In genomic region chr17:55301521-55302406, GRCh38 we compare ENCODE assay signal across 1 cellular context.
A peak's percentile ranks its signal among the peaks of the same experiment; 100 is the strongest.
TF ChIP-seq lines count a peak whose summit lies in the region.

No MANE protein-coding gene starts in this region.

TF ChIP-seq in HepG2, 621 proteins besides CTCF, POLR2A, EP300 and RAD21 (continued from another document and continues in another):
- TF ChIP-seq RERE (CRISPR knock-in tag; IDR thresholded peaks at IDR 0.05; ENCODE audit: low read depth) (peak; percentile 64; the same call in 1 of the 2 replicates), KLF9 (CRISPR knock-in tag; IDR thresholded peaks at IDR 0.05; ENCODE audit: low read depth) (peak; percentile 49; the same call in 1 of the 2 replicates), THAP9 (CRISPR knock-in tag; IDR thresholded peaks at IDR 0.05; ENCODE audit: borderline replicate concordance) (no peak), ZSCAN22 (CRISPR knock-in tag; IDR thresholded peaks at IDR 0.05) (no peak), HNRNPH1 (optimal IDR thresholded peaks at IDR 0.05; ENCODE audit: low read depth, low read length) (no peak), NFKB2 (CRISPR knock-in tag; IDR thresholded peaks at IDR 0.05; ENCODE audit: borderline replicate concordance) (no peak), ESRRA (CRISPR knock-in tag; IDR thresholded peaks at IDR 0.05; ENCODE audit: low read depth) (no peak), ZFP62 (CRISPR knock-in tag; IDR thresholded peaks at IDR 0.05) (no peak), KDM1A (CRISPR knock-in tag; IDR thresholded peaks at IDR 0.05) (0 out of 2 replicates have a peak, but pooled peaks have one; percentile 36), SKI (IDR thresholded peaks at IDR 0.05; ENCODE audit: partially characterized antibody) (peak; percentile 43), ZFP37 (CRISPR knock-in tag; IDR thresholded peaks at IDR 0.05; ENCODE audit: borderline replicate concordance) (no peak), TIGD3 (CRISPR knock-in tag; IDR thresholded peaks at IDR 0.05; ENCODE audit: borderline replicate concordance) (no peak), ZNF740 (CRISPR knock-in tag; IDR thresholded peaks at IDR 0.05) (no peak), DR1 (CRISPR knock-in tag; IDR thresholded peaks at IDR 0.05) (no peak), TCF12 (IDR thresholded peaks at IDR 0.05) (no peak), TCF12 (CRISPR knock-in tag; IDR thresholded peaks at IDR 0.05) (no peak), ZNF350 (CRISPR knock-in tag; IDR thresholded peaks at IDR 0.05; ENCODE audit: borderline replicate concordance, low read depth) (no peak), MAFF (IDR thresholded peaks at IDR 0.05; ENCODE audit: low read depth, low read length) (no peak), GPN1 (CRISPR knock-in tag; IDR thresholded peaks at IDR 0.05; ENCODE audit: borderline replicate concordance) (no peak), ZNF639 (CRISPR knock-in tag; conservative IDR thresholded peaks at IDR 0.05) (0 out of 2 replicates have a peak, but pooled peaks have one; percentile 56), ZNF367 (CRISPR knock-in tag; IDR thresholded peaks at IDR 0.05; ENCODE audit: borderline replicate concordance) (peak; percentile 67; the same call in 1 of the 2 replicates), HBP1 (CRISPR knock-in tag; IDR thresholded peaks at IDR 0.05; ENCODE audit: low read depth) (0 out of 2 replicates have a peak, but pooled peaks have one; percentile 65), ZMYM2 (CRISPR knock-in tag; IDR thresholded peaks at IDR 0.05) (peak; percentile 44; the same call in 1 of the 2 replicates), AGO1 (IDR thresholded peaks at IDR 0.05; ENCODE audit: low read depth, low read length, poor library complexity, severe bottlenecking) (no peak), HNF4A (CRISPR knock-in tag; IDR thresholded peaks at IDR 0.05) (peak; percentile 96), RARA (CRISPR knock-in tag; IDR thresholded peaks at IDR 0.05) (peak; percentile 77; the same call in 1 of the 2 replicates), TFE3 (CRISPR knock-in tag; IDR thresholded peaks at IDR 0.05) (peak; percentile 50; the same call in 1 of the 2 replicates), FOXO1 (CRISPR knock-in tag; IDR thresholded peaks at IDR 0.05) (peak; percentile 66; the same call in 1 of the 2 replicates), XRCC5 (optimal IDR thresholded peaks at IDR 0.05; ENCODE audit: low read length) (peak; percentile 59), RFX3 (CRISPR knock-in tag; IDR thresholded peaks at IDR 0.05) (no peak), KDM5A (IDR thresholded peaks at IDR 0.05; ENCODE audit: borderline replicate concordance, low read length) (no peak), ZNF383 (CRISPR knock-in tag; IDR thresholded peaks at IDR 0.05; ENCODE audit: borderline replicate concordance) (no peak), KLF16 (CRISPR knock-in tag; IDR thresholded peaks at IDR 0.05) (peak in 1 of 2 experiments; percentile 35; a peak in 1 of 4 replicates), TGIF2 (CRISPR knock-in tag; IDR thresholded peaks at IDR 0.05) (peak; percentile 73; the same call in 1 of the 2 replicates), MYC (CRISPR knock-in tag; IDR thresholded peaks at IDR 0.05; ENCODE audit: borderline replicate concordance) (no peak), CBFB (CRISPR knock-in tag; IDR thresholded peaks at IDR 0.05) (no peak), ZNF460 (CRISPR knock-in tag; IDR thresholded peaks at IDR 0.05; ENCODE audit: borderline replicate concordance) (no peak), BRCA1 (CRISPR knock-in tag; IDR thresholded peaks at IDR 0.05) (no peak), NFAT5 (CRISPR knock-in tag; IDR thresholded peaks at IDR 0.05) (no peak), SRF (IDR thresholded peaks at IDR 0.05; ENCODE audit: low read depth, low read length) (no peak)
